23 cellular contexts compared by ENCODE assay signal in genomic region chr9:135272608-135273007, GRCh38.
"Had no signal": no experiment of that assay in that cellular context is flagged by ENCODE, and none has a peak within 500 bp of the region (broad histone marks: within the 10 kb centered on the region; RNA-seq: fewer than 3 reads in every experiment).

No MANE protein-coding gene starts in this region.

- H3K27me3 ChIP-seq: right atrium auricular region, thyroid gland, vagina had no signal

- H3K9me3 ChIP-seq: heart left ventricle, left ventricle myocardium inferior, lower lobe of right lung, right atrium auricular region, sigmoid colon, stomach, thyroid gland, vagina had no signal

- H3K9ac ChIP-seq: parathyroid adenoma had no signal

- H3K36me3 ChIP-seq: heart left ventricle, left ventricle myocardium inferior, lower lobe of right lung, right atrium auricular region, sigmoid colon, stomach, thyroid gland, vagina had no signal

- DNase-seq: cortex of kidney; effector memory CD8-positive, alpha-beta T cell; heart left ventricle; hippocampal formation; kidney glomerular epithelial cell; left colon; left ventricle myocardium inferior; lower lobe of right lung; naive thymus-derived CD8-positive, alpha-beta T cell; nephron progenitor cell; sigmoid colon; stimulated activated CD4-positive, alpha-beta T cell treated with anti-CD3 and anti-CD28 coated beads, Interleukin-2, amount 100 ng/mL, for 24 hours; stimulated activated CD4-positive, alpha-beta T cell treated with anti-CD3 and anti-CD28 coated beads, Interleukin-4, amount 100 ng/mL, for 24 hours; stimulated activated naive CD4-positive, alpha-beta T cell treated with Interleukin-2 at 50 U/mL for 16 hours; stomach; thyroid gland; trophoblast cell had no signal

- H3K4me1 ChIP-seq: lower lobe of right lung, parathyroid adenoma, right atrium auricular region, sigmoid colon had no signal

- FAIRE-seq: endometrium, frontal cortex, islet of Langerhans had no signal

- H3K27ac ChIP-seq: heart left ventricle, left ventricle myocardium inferior, lower lobe of right lung, parathyroid adenoma, right atrium auricular region, sigmoid colon, stomach, thyroid gland, vagina had no signal

- H3K4me3 ChIP-seq: heart left ventricle, left ventricle myocardium inferior, lower lobe of right lung, right atrium auricular region, sigmoid colon, stomach, thyroid gland, vagina had no signal
